ENCODE assay signal across 8 cellular contexts in the genomic region with DNA sequence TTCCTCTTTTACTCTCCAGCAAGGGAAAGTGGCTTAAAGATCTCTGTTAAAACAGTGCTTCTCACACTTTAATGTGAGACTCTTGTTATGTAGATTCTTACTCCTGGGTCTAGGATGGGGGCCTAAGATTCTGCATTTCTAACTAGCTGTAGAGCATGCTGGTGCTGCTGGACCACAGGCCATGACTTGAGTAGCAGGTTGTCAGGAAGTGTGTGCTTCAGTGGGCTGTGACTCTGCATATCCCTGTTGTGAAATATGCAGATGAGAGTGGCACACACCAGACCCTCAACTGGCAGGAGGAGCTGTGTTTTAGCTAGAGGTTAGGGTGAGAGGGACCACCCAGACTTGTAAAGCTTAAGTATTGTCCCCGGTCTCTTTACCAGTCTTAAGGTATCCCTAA.
DNase-seq lines count a peak whose midpoint lies in the region; ATAC-seq lines count a peak whose summit lies in the region.

No MANE protein-coding gene starts in this region.

- no peaks in the 10 kb centered on the region for H3K27me3 Mint-ChIP-seq in CD4-positive, CD25-positive, alpha-beta regulatory T cell
- no peaks in the 10 kb centered on the region for H3K27me3 Mint-ChIP-seq in IgD-negative memory B cell
- H3K27me3 Mint-ChIP-seq in memory B cell: no peaks in the 10 kb centered on the region

- no peaks in the 10 kb centered on the region for H3K27me3 ChIP-seq in CD4-positive, CD25-positive, alpha-beta regulatory T cell (ENCODE audit: control insufficient read depth, insufficient read depth, low read length)
- H3K27me3 ChIP-seq in adipocyte (replicated peaks; ENCODE audit: control insufficient read depth, insufficient read depth, low read length): no peaks in the 10 kb centered on the region

- no peaks in the 10 kb centered on the region for H3K9me3 Mint-ChIP-seq in CD4-positive, CD25-positive, alpha-beta regulatory T cell
- H3K9me3 Mint-ChIP-seq in IgD-negative memory B cell (no peaks in the 10 kb centered on the region), memory B cell (no peaks in the 10 kb centered on the region)

- peak overlapping the region; percentile 1 for H3K9ac ChIP-seq in adipocyte (ENCODE audit: low read length)

- H3K4me1 ChIP-seq in CD4-positive, CD25-positive, alpha-beta regulatory T cell (ENCODE audit: control insufficient read depth, insufficient read depth, low read length, poor library complexity, severe bottlenecking): peaks cover 5% of the 10 kb centered on the region
- peaks cover 31% of the 10 kb centered on the region for H3K4me1 ChIP-seq in adipocyte (ENCODE audit: control insufficient read depth, insufficient read depth, low read length)

- no peaks in the 10 kb centered on the region for H3K9me3 ChIP-seq in CD4-positive, CD25-positive, alpha-beta regulatory T cell (ENCODE audit: control insufficient read depth in 2 of 2, low read length in 2 of 2)
- H3K9me3 ChIP-seq in adipocyte (ENCODE audit: control insufficient read depth, low read length): no peaks in the 10 kb centered on the region

- H3K4me1 Mint-ChIP-seq in CD4-positive, CD25-positive, alpha-beta regulatory T cell: peaks cover 0 to 28% (median 13%) of the 10 kb centered on the region in 4 donors
- H3K4me1 Mint-ChIP-seq in IgD-negative memory B cell (peaks cover 9 to 42% (median 25%) of the 10 kb centered on the region in 3 donors), memory B cell (peaks cover 26% of the 10 kb centered on the region)

- no peaks in the 10 kb centered on the region for H3K36me3 Mint-ChIP-seq in CD4-positive, CD25-positive, alpha-beta regulatory T cell
- H3K36me3 Mint-ChIP-seq in IgD-negative memory B cell: no peaks in the 10 kb centered on the region
- H3K36me3 Mint-ChIP-seq in memory B cell: no peaks in the 10 kb centered on the region

- peak in 1 of 3 donors; percentile 46 for DNase-seq in CD4-positive, CD25-positive, alpha-beta regulatory T cell
- DNase-seq in adipocyte (ENCODE audit: low read depth) (no peak), memory B cell (ENCODE audit: low spot score in 2 of 2) (no peak), NCI-H2171 (lab: John Stamatoyannopoulos, UW) (no peak), occipital lobe (lab: John Stamatoyannopoulos, UW) (no peak), SHP77 (lab: John Stamatoyannopoulos, UW) (no peak)

- no peaks in the 10 kb centered on the region for H3K36me3 ChIP-seq in CD4-positive, CD25-positive, alpha-beta regulatory T cell (ENCODE audit: control insufficient read depth, insufficient read depth, low read length)
- no peaks in the 10 kb centered on the region for H3K36me3 ChIP-seq in adipocyte (ENCODE audit: control insufficient read depth, insufficient read depth, low read length, severe bottlenecking)

- peak overlapping the region in 2 of 3 donors; percentile 4 to 71 for H3K27ac Mint-ChIP-seq in CD4-positive, CD25-positive, alpha-beta regulatory T cell
- H3K27ac Mint-ChIP-seq in IgD-negative memory B cell (peak overlapping the region in 2 of 3 donors; percentile 10 to 26), memory B cell (peak overlapping the region; percentile 77)

- H3K4me3 ChIP-seq in CD4-positive, CD25-positive, alpha-beta regulatory T cell (ENCODE audit: low read depth, low read length): peak overlapping the region; percentile 55
- H3K4me3 ChIP-seq in adipocyte (ENCODE audit: low read length): peak overlapping the region; percentile 9

- ATAC-seq in CD4-positive, CD25-positive, alpha-beta regulatory T cell (ENCODE audit: low read depth in 2 of 2): no peak
- ATAC-seq in memory B cell (ENCODE audit: low read depth) (peak; percentile 74), HG03108 (IDR thresholded peaks at IDR 0.05; ENCODE audit: unreplicated experiment) (no peak)

- H3K27ac ChIP-seq in CD4-positive, CD25-positive, alpha-beta regulatory T cell (ENCODE audit: insufficient read depth, low read length, poor library complexity, severe bottlenecking): no peak overlapping the region

- H3K4me3 Mint-ChIP-seq in CD4-positive, CD25-positive, alpha-beta regulatory T cell: peak overlapping the region in 2 of 4 donors; percentile 70 to 82
- peak overlapping the region in 3 of 4 donors; percentile 42 to 94 (median 81) for H3K4me3 Mint-ChIP-seq in IgD-negative memory B cell
- H3K4me3 Mint-ChIP-seq in memory B cell: peak overlapping the region; percentile 77

Comparison
In these comparisons a context has a peak if more than half of its experiments do, and no peak if none do; other contexts are left out.
1. H3K27ac Mint-ChIP-seq: peak in every context shown above with its lines; median percentile 77 in memory B cell; 38 in CD4-positive, CD25-positive, alpha-beta regulatory T cell; 18 in IgD-negative memory B cell.